In genomic region chr12:96445743-96446655, GRCh38 we compare ENCODE assay signal across 8 cellular contexts.
DNase-seq lines count a peak whose midpoint lies in the region; ATAC-seq and TF ChIP-seq lines count a peak whose summit lies in the region.

No MANE protein-coding gene starts in this region.

- no peaks in the 10 kb centered on the region for H3K27me3 ChIP-seq in BLaER1 treated with 17β-estradiol and CSF1 and Interleukin-3, amounts not matched to agents 10 nM and 100 nM

- no peak overlapping the region for H3K4me3 ChIP-seq in BLaER1 treated with 17β-estradiol and CSF1 and Interleukin-3, amounts not matched to agents 10 nM and 100 nM

- H3K9ac ChIP-seq in BLaER1 treated with 17β-estradiol and CSF1 and Interleukin-3, amounts not matched to agents 10 nM and 100 nM = peak overlapping the region in 2 of 11 experiments; percentile 28 to 47; a peak in 2 of 22 replicates

- H4K20me1 ChIP-seq in BLaER1 treated with 17β-estradiol and CSF1 and Interleukin-3, amounts not matched to agents 10 nM and 100 nM = no peaks in the 10 kb centered on the region

- peaks cover 10 to 22% (median 16%) of the 10 kb centered on the region in 10 experiments for H3K4me1 ChIP-seq in BLaER1 treated with 17β-estradiol and CSF1 and Interleukin-3, amounts not matched to agents 10 nM and 100 nM

- ATAC-seq in GM19455 (IDR thresholded peaks at IDR 0.05; ENCODE audit: unreplicated experiment) (peak; percentile 92), HG03575 (IDR thresholded peaks at IDR 0.05; ENCODE audit: extremely low read depth, insufficient number of reproducible peaks, low FRiP score, unreplicated experiment) (peak; percentile 92)

- H3K4me2 ChIP-seq in BLaER1 treated with 17β-estradiol and CSF1 and Interleukin-3, amounts not matched to agents 10 nM and 100 nM = peak overlapping the region; percentile 8 to 75 (median 52); a peak in 21 of 22 replicates

- H3K9me3 ChIP-seq in BLaER1 treated with 17β-estradiol and CSF1 and Interleukin-3, amounts not matched to agents 10 nM and 100 nM (replicated peaks in 1 of 11) = no peaks in the 10 kb centered on the region

- no peaks in the 10 kb centered on the region for H3K36me3 ChIP-seq in BLaER1 treated with 17β-estradiol and CSF1 and Interleukin-3, amounts not matched to agents 10 nM and 100 nM

- peak; percentile 52 to 55 for DNase-seq in activated CD4-positive, alpha-beta T cell treated with anti-CD3 and anti-CD28 coated beads for 4 hours
- DNase-seq in erythroblast (lab: John Stamatoyannopoulos, UW) (peak; percentile 32 to 38), pons (ENCODE audit: low spot score) (peak; percentile 30), superior temporal gyrus (ENCODE audit: extremely low spot score) (no peak), medulla oblongata (ENCODE audit: extremely low spot score) (no peak)

- no peak for TF ChIP-seq POLR2A in erythroblast (IDR thresholded peaks at IDR 0.05; ENCODE audit: low read length)

- peak overlapping the region in 7 of 11 experiments; percentile 14 to 66 (median 49); a peak in 12 of 22 replicates for H3K27ac ChIP-seq in BLaER1 treated with 17β-estradiol and CSF1 and Interleukin-3, amounts not matched to agents 10 nM and 100 nM

Comparison
In these comparisons a context has a peak if more than half of its experiments do, and no peak if none do; other contexts are left out.
1. DNase-seq: peak in activated CD4-positive, alpha-beta T cell treated with anti-CD3 and anti-CD28 coated beads for 4 hours (2 of 2), erythroblast (2 of 2) and pons (single experiment); none in superior temporal gyrus (single experiment) and medulla oblongata (single experiment).